8 cellular contexts compared by ENCODE assay signal in genomic region chr17:44774271-44775135, GRCh38. TPM values are rescaled to one million over a fixed set of nuclear protein-coding genes. Genes with fewer than 3 reads are reported as not detected.
A peak's percentile ranks its signal among the peaks of the same experiment; 100 is the strongest.
DNase-seq lines count a peak whose midpoint lies in the region; ATAC-seq and TF ChIP-seq lines count a peak whose summit lies in the region.

No MANE protein-coding gene starts in this region.

- H3K27ac ChIP-seq in GM23338 (ENCODE audit: low read depth) (no peak overlapping the region), right cardiac atrium (ENCODE audit: low read length) (no peak overlapping the region), psoas muscle (no peak overlapping the region), urinary bladder (ENCODE audit: low read depth) (no peak overlapping the region)

- H3K27me3 Mint-ChIP-seq in GM23338 (ENCODE audit: insufficient read depth, low read depth, poor library complexity), result peaks cover 37% of the 10 kb centered on the region
- peaks cover 11% of the 10 kb centered on the region for H3K27me3 Mint-ChIP-seq in T-helper 1 cell treated with Interleukin-12 subunit alpha and Interleukin-12 subunit beta and Interleukin-4 antibody, amounts not matched to agents 30 μg/mL and 1 μg/mL, for 36 hours (ENCODE audit: low read depth)

- H3K27ac Mint-ChIP-seq in GM23338, result no peak overlapping the region
- H3K27ac Mint-ChIP-seq in T-helper 1 cell treated with Interleukin-12 subunit alpha and Interleukin-12 subunit beta and Interleukin-4 antibody, amounts not matched to agents 30 μg/mL and 1 μg/mL, for 36 hours, result peak overlapping the region; percentile 76

- peaks cover 4% of the 10 kb centered on the region for H3K4me1 Mint-ChIP-seq in GM23338
- H3K4me1 Mint-ChIP-seq in T-helper 1 cell treated with Interleukin-12 subunit alpha and Interleukin-12 subunit beta and Interleukin-4 antibody, amounts not matched to agents 30 μg/mL and 1 μg/mL, for 36 hours (ENCODE audit: low read depth), result peaks cover 8% of the 10 kb centered on the region

- H3K4me1 ChIP-seq in GM23338 (ENCODE audit: insufficient read depth), result peaks cover 6% of the 10 kb centered on the region; the same call in 1 of the 2 replicates
- no peaks in the 10 kb centered on the region for H3K4me1 ChIP-seq in right cardiac atrium (ENCODE audit: control insufficient read depth, insufficient read depth, low read length)
- H3K4me1 ChIP-seq in psoas muscle, result peaks cover 14% of the 10 kb centered on the region
- H3K4me1 ChIP-seq in urinary bladder (ENCODE audit: insufficient read depth), result no peaks in the 10 kb centered on the region

- H3K9me2 ChIP-seq in GM23338 (ENCODE audit: insufficient read depth), result no peaks in the 10 kb centered on the region

- intact Hi-C loops in right cardiac atrium (cut with DNase I) (loop anchor here (2.0 to 10.0 kb wide), 5 partner anchors 88 to 250 kb away; no protein-coding TSS in a partner anchor), psoas muscle (cut with DNase I) (loop anchor here (1.0 to 10.0 kb wide), 6 partner anchors 90 to 360 kb away; partner anchors contain the start of genes PLCD3 (in 2 of the 2) and ACBD4 (in 1 of the 2))

- TF ChIP-seq CTCF in GM23338 (conservative IDR thresholded peaks at IDR 0.05; ENCODE audit: low read depth in 2 of 2), result peak; percentile 83 to 99
- peak; percentile 99 for TF ChIP-seq CTCF in psoas muscle (IDR thresholded peaks at IDR 0.05)

- ATAC-seq in GM23338 (peak; percentile 57), right cardiac atrium (peak; percentile 68 to 78), psoas muscle (peak; percentile 76 to 91 (median 86))

- H3K27me3 ChIP-seq in GM23338 (ENCODE audit: insufficient read depth) (peaks cover 12% of the 10 kb centered on the region), right cardiac atrium (ENCODE audit: control insufficient read depth, insufficient read depth) (no peaks in the 10 kb centered on the region), psoas muscle (ENCODE audit: insufficient read depth in 3 of 3, low read length in 2 of 3) (peaks cover 0 to 20% (median 0%) of the 10 kb centered on the region in 3 donors)

- H3K4me3 Mint-ChIP-seq in GM23338, result peak overlapping the region; percentile 81
- peak overlapping the region; percentile 88 for H3K4me3 Mint-ChIP-seq in T-helper 1 cell treated with Interleukin-12 subunit alpha and Interleukin-12 subunit beta and Interleukin-4 antibody, amounts not matched to agents 30 μg/mL and 1 μg/mL, for 36 hours

- H3K4me3 ChIP-seq in GM23338 (peak overlapping the region; percentile 92), right cardiac atrium (ENCODE audit: low read length) (peak overlapping the region; percentile 35), psoas muscle (peak overlapping the region; percentile 66), urinary bladder (ENCODE audit: low read depth, low read length) (peak overlapping the region; percentile 41)

- DNase-seq in CD1c-positive myeloid dendritic cell (ENCODE audit: extremely low spot score), result peak; percentile 88
- DNase-seq in GM23338 (ENCODE audit: low spot score), result peak; percentile 96
- DNase-seq in NCI-H1694 (lab: John Stamatoyannopoulos, UW), result peak; percentile 79
- peak; percentile 23 for DNase-seq in amniotic epithelial cell (ENCODE audit: low read depth)
- DNase-seq in right cardiac atrium, result peak; percentile 87 to 96 (median 95)
- DNase-seq in psoas muscle, result peak; percentile 88 to 94

- H2AFZ ChIP-seq in GM23338, result peak overlapping the region; percentile 96

- no peaks in the 10 kb centered on the region for H3F3A ChIP-seq in GM23338 (replicated peaks; ENCODE audit: low read depth)

- H3K36me3 Mint-ChIP-seq in GM23338 (ENCODE audit: low read depth), result no peaks in the 10 kb centered on the region
- no peaks in the 10 kb centered on the region for H3K36me3 Mint-ChIP-seq in T-helper 1 cell treated with Interleukin-12 subunit alpha and Interleukin-12 subunit beta and Interleukin-4 antibody, amounts not matched to agents 30 μg/mL and 1 μg/mL, for 36 hours (ENCODE audit: low read depth)

- H4K20me1 ChIP-seq in GM23338 (replicated peaks; ENCODE audit: insufficient read depth), result 0 out of 2 replicates have a peak, but pooled peaks cover 5% of the 10 kb centered on the region

- H3K79me2 ChIP-seq in GM23338 (replicated peaks; ENCODE audit: insufficient read depth), result no peaks in the 10 kb centered on the region

- H3K9me3 ChIP-seq in right cardiac atrium (ENCODE audit: control insufficient read depth, low read length) (no peaks in the 10 kb centered on the region), psoas muscle (no peaks in the 10 kb centered on the region)

- H3K9me3 Mint-ChIP-seq in GM23338, result no peaks in the 10 kb centered on the region
- H3K9me3 Mint-ChIP-seq in T-helper 1 cell treated with Interleukin-12 subunit alpha and Interleukin-12 subunit beta and Interleukin-4 antibody, amounts not matched to agents 30 μg/mL and 1 μg/mL, for 36 hours, result no peaks in the 10 kb centered on the region

- WGBS in right cardiac atrium, result 21% methylated on average over 42 of the region's 42 CpGs
- WGBS in psoas muscle, 3 donors, result 18 to 22% (median 20%) methylated on average over 36 to 42 of the region's 42 CpGs
- 24% methylated on average over 42 of the region's 42 CpGs for WGBS in urinary bladder

- H3K36me3 ChIP-seq in GM23338 (ENCODE audit: insufficient read depth) (no peaks in the 10 kb centered on the region), psoas muscle (ENCODE audit: insufficient read depth in 1 of 2, low read depth in 1 of 2) (no peaks in the 10 kb centered on the region), urinary bladder (ENCODE audit: insufficient read depth) (no peaks in the 10 kb centered on the region)

- H3K4me2 ChIP-seq in GM23338, result peak overlapping the region; percentile 99

TF ChIP-seq in GM23338, 12 proteins besides CTCF, POLR2A, EP300 and RAD21:
- TF ChIP-seq ZNF331 (CRISPR knock-in tag; IDR thresholded peaks at IDR 0.05; ENCODE audit: low read depth), result no peak
- no peak for TF ChIP-seq EZH2phosphoT487 (IDR thresholded peaks at IDR 0.05; ENCODE audit: unreplicated experiment)
- TF ChIP-seq NANOG (IDR thresholded peaks at IDR 0.05; ENCODE audit: borderline replicate concordance), result no peak
- TF ChIP-seq ZNF114 (CRISPR knock-in tag; IDR thresholded peaks at IDR 0.05), result no peak
TF ChIP-seq in GM23338: peak in this region for 0.

RNA-seq across cellular contexts. Expression of gene ADAM11, which starts 15.7 kb away (rescaled TPM):
- 4.4 and 4.7 TPM in 2 replicates for total RNA-seq in GM23338 (2014; rRNA removed; shearing (Covaris generic))
- 0.54 and 0.55 TPM in 2 replicates for polyA plus RNA-seq in GM23338 (2016; fragmentation: Nextera tagmentation; extraction: Ambion mirVana)
- 10 to 100 TPM in 3 of 4 donors, 1 to 10 TPM in 1; 9.5 to 43.3 (median 34.0) TPM for total RNA-seq in right cardiac atrium
- 21.5 TPM for polyA plus RNA-seq in right cardiac atrium
- under 1 TPM in 2 of 4 donors, not detected in 2; 0.15 to 0.26 TPM for total RNA-seq in psoas muscle
- polyA plus RNA-seq in psoas muscle, result under 1 TPM; 0.03 to 0.21 (median 0.05) TPM
- 1.9 TPM for total RNA-seq in urinary bladder
- polyA plus RNA-seq in urinary bladder, result 0.81 TPM

RNA-seq across cellular contexts. Expression of gene GJC1, which starts 55.6 kb away (rescaled TPM):
- 87.8 and 99.2 TPM in 2 replicates for total RNA-seq in GM23338 (2014; rRNA removed; shearing (Covaris generic))
- polyA plus RNA-seq in GM23338 (2016; fragmentation: Nextera tagmentation; extraction: Ambion mirVana), result 32.0 and 34.7 TPM in 2 replicates
- total RNA-seq in right cardiac atrium, result 10 to 100 TPM; 35.2 to 64.0 (median 48.5) TPM
- 20.8 TPM for polyA plus RNA-seq in right cardiac atrium
- total RNA-seq in psoas muscle, result 1 to 10 TPM; 4.7 to 7.9 (median 5.7) TPM
- polyA plus RNA-seq in psoas muscle, result 1 to 10 TPM; 2.2 to 2.7 (median 2.5) TPM
- total RNA-seq in urinary bladder, result 63.2 TPM
- polyA plus RNA-seq in urinary bladder, result 21.8 TPM

Comparison
In these comparisons a context has a peak if more than half of its experiments do, and no peak if none do; other contexts are left out.
1. DNase-seq: peak in every context shown above with its lines; median percentile 96 in GM23338; 95 in right cardiac atrium; 91 in psoas muscle; 88 in CD1c-positive myeloid dendritic cell; 79 in NCI-H1694; 23 in amniotic epithelial cell.
2. H3K4me3 ChIP-seq: peak in every context shown above with its lines; median percentile 92 in GM23338; 66 in psoas muscle; 41 in urinary bladder; 35 in right cardiac atrium.